In genomic region chr6:36545767-36546663, GRCh38 we compare ENCODE assay signal across 8 cellular contexts. TPM values are rescaled to one million over a fixed set of nuclear protein-coding genes. Genes with fewer than 3 reads are reported as not detected.
A peak's percentile ranks its signal among the peaks of the same experiment; 100 is the strongest.
DNase-seq lines count a peak whose midpoint lies in the region; ATAC-seq, FAIRE-seq and TF ChIP-seq lines count a peak whose summit lies in the region.

No MANE protein-coding gene starts in this region.

- peaks cover 62% of the 10 kb centered on the region for H3K79me2 ChIP-seq in OCI-LY7 (ENCODE audit: insufficient read depth, low read depth, low read length)
- peaks cover 57% of the 10 kb centered on the region for H3K79me2 ChIP-seq in K562 (ENCODE audit: control insufficient read depth, insufficient read depth, low read length)

- CTCF ChIA-PET in OCI-LY7 (lab: Charles Lee; ENCODE audit: unreplicated experiment): no interaction called here
- CTCF ChIA-PET in K562 (lab: Yijun Ruan, JAX; ENCODE audit: low intra/inter-chr PET ratio): no interaction called here

- FAIRE-seq in K562 (lab: Jason Lieb, UNC): peak; percentile 81

- no peak for TF ChIP-seq RAD21 in K562 (CRISPR knock-in tag; conservative IDR thresholded peaks at IDR 0.05 in 1 of 2, IDR thresholded peaks at IDR 0.05 in 1 of 2)

- peaks cover 55% of the 10 kb centered on the region for H3K4me1 ChIP-seq in OCI-LY7 (ENCODE audit: insufficient read depth, low read length, poor library complexity, severe bottlenecking)
- peaks cover 23 to 24% of the 10 kb centered on the region in 2 experiments for H3K4me1 ChIP-seq in K562 (replicated peaks in 1 of 2; ENCODE audit: control insufficient read depth in 2 of 2, insufficient read depth in 2 of 2, low read length in 2 of 2)

- H3K9me3 ChIP-seq in OCI-LY7 (ENCODE audit: low read length) (no peaks in the 10 kb centered on the region), K562 (replicated peaks; ENCODE audit: control insufficient read depth, insufficient read depth, low read depth, low read length) (no peaks in the 10 kb centered on the region), iPS-18c (ENCODE audit: control insufficient read depth, insufficient read depth, low read length) (peaks cover 2% of the 10 kb centered on the region)

- H3K9me1 ChIP-seq in K562 (ENCODE audit: control insufficient read depth, insufficient read depth, low read length): no peaks in the 10 kb centered on the region

- H3K36me3 ChIP-seq in OCI-LY7 (ENCODE audit: insufficient read depth, low read length): peaks cover 34% of the 10 kb centered on the region
- peaks cover 17% of the 10 kb centered on the region; the same call in 1 of the 3 replicates for H3K36me3 ChIP-seq in K562 (ENCODE audit: control insufficient read depth, insufficient read depth, low read length)

- TF ChIP-seq CTCF in OCI-LY7 (conservative IDR thresholded peaks at IDR 0.05; ENCODE audit: low read length) (no peak), K562 (IDR thresholded peaks at IDR 0.05 in 2 of 3, conservative IDR thresholded peaks at IDR 0.05 in 1 of 3; ENCODE audit: insufficient read depth in 2 of 3, low read depth in 1 of 3, low read length in 3 of 3) (no peak)

- WGBS in K562 (ENCODE audit: insufficient coverage, low coverage, missing lambda C conversion rate): 2% methylated on average over 13 of the region's 13 CpGs

- H3K9me2 ChIP-seq in OCI-LY7 (ENCODE audit: insufficient read depth, low read length): no peaks in the 10 kb centered on the region

- DNase-seq in activated CD4-positive, alpha-beta T cell treated with anti-CD3 and anti-CD28 coated beads for 1 hour: peak; percentile 12
- no peak for DNase-seq in activated CD4-positive, alpha-beta T cell treated with anti-CD3 and anti-CD28 coated beads, Interleukin-2, amount 50 U/mL, for 4 hours
- DNase-seq in OCI-LY7 (ENCODE audit: low spot score) (peak; percentile 47), K562 (ENCODE audit: extremely low read depth in 1 of 4, low spot score in 3 of 4) (peak in 3 of 4 experiments; percentile 29 to 51 (median 43)), AG20443 (ENCODE audit: low spot score) (no peak)

- H3K4me3 ChIP-seq in OCI-LY7 (ENCODE audit: low read depth, low read length, poor library complexity, severe bottlenecking) (peak overlapping the region; percentile 84), K562 (peak overlapping the region; percentile 92), iPS-18c (ENCODE audit: insufficient read depth, low read depth, low read length) (peak overlapping the region; percentile 99), skin epidermis (peak overlapping the region; percentile 57 to 90 (median 70))

- BruUV-seq in OCI-LY7 (replicated peaks; lab: Mats Ljungman, UMichigan) (TSS peak; percentile 72), K562 (replicated peaks; lab: Mats Ljungman, UMichigan) (TSS peak; percentile 62)

- H3K27ac ChIP-seq in OCI-LY7 (ENCODE audit: low read depth, low read length, poor library complexity, severe bottlenecking) (peak overlapping the region; percentile 78), K562 (ENCODE audit: extremely low read depth, low read depth, low read length) (peak overlapping the region; percentile 90), skin epidermis (peak overlapping the region; percentile 82 to 100 (median 96))

- POLR2A ChIA-PET in OCI-LY7 (lab: Charles Lee): interaction anchor here (0.5 to 1.2 kb wide), 9 partner anchors 9 to 100 kb away, joined by 3 to 6 read pairs (median 3); no protein-coding TSS in a partner anchor
- POLR2A ChIA-PET in K562 (lab: Yijun Ruan, JAX): interaction anchor here (0.7 to 4.3 kb wide), 7 partner anchors 10 to 624 kb away, joined by 3 to 24 read pairs (median 4); partner anchors contain the start of genes PIM1 and SRSF3

- TF ChIP-seq POLR2A in K562 (conservative IDR thresholded peaks at IDR 0.05): no peak

- H3K4me2 ChIP-seq in OCI-LY7 (ENCODE audit: low read length) (peak overlapping the region; percentile 90), K562 (ENCODE audit: insufficient read depth, low read length) (peak overlapping the region; percentile 95)

- no peaks in the 10 kb centered on the region for H3K27me3 ChIP-seq in K562 (ENCODE audit: control insufficient read depth in 2 of 2, insufficient read depth in 2 of 2, low read length in 2 of 2)

- H4K20me1 ChIP-seq in OCI-LY7 (ENCODE audit: insufficient read depth, low read length): peaks cover 13% of the 10 kb centered on the region; the same call in 1 of the 2 replicates
- 0 out of 2 replicates have a peak, but pooled peaks cover 9% of the 10 kb centered on the region for H4K20me1 ChIP-seq in K562 (replicated peaks; ENCODE audit: control insufficient read depth, insufficient read depth, low read length)

- intact Hi-C loops in OCI-LY7 (cut with micrococcal nuclease; ENCODE audit: unreplicated experiment) (loop anchor here (1.0 kb wide), 1 partner anchor 103 kb away; no protein-coding TSS in a partner anchor), K562 (cut with micrococcal nuclease) (loop anchor here (2.0 to 5.0 kb wide), 3 partner anchors 49 to 123 kb away; partner anchors contain the start of genes KCTD20, PXT1 and SRSF3)

- no peak overlapping the region; the same call in 1 of the 2 replicates for H2AFZ ChIP-seq in OCI-LY7 (ENCODE audit: low read length)
- peak overlapping the region; percentile 98 for H2AFZ ChIP-seq in K562 (ENCODE audit: low read depth, low read length)

- peak overlapping the region; percentile 90 to 99 for H3K9ac ChIP-seq in K562 (ENCODE audit: insufficient read depth in 1 of 2, low read depth in 2 of 2, low read length in 2 of 2)

- in situ Hi-C loops in K562 (cut with MboI): no loop called here

- peak; percentile 58 for ATAC-seq in K562
- no peak for ATAC-seq in GM21529 (IDR thresholded peaks at IDR 0.05; ENCODE audit: unreplicated experiment)

- TF ChIP-seq EP300 in K562 (IDR thresholded peaks at IDR 0.05; ENCODE audit: low read length): no peak

TF ChIP-seq in K562, 482 proteins besides CTCF, POLR2A, EP300 and RAD21 (continues in another document):
- TF ChIP-seq ZNF584 (CRISPR knock-in tag; IDR thresholded peaks at IDR 0.05; ENCODE audit: low read depth): no peak
- TF ChIP-seq, protein P1, sequence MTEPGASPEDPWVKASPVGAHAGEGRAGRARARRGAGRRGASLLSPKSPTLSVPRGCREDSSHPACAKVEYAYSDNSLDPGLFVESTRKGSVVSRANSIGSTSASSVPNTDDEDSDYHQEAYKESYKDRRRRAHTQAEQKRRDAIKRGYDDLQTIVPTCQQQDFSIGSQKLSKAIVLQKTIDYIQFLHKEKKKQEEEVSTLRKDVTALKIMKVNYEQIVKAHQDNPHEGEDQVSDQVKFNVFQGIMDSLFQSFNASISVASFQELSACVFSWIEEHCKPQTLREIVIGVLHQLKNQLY (CRISPR knock-in tag; conservative IDR thresholded peaks at IDR 0.05): no peak
- no peak for TF ChIP-seq EP400 (IDR thresholded peaks at IDR 0.05)
- peak; percentile 7; the same call in 1 of the 2 replicates for TF ChIP-seq TEAD4 (IDR thresholded peaks at IDR 0.05; ENCODE audit: low read length)
- TF ChIP-seq TEAD4 (CRISPR knock-in tag; IDR thresholded peaks at IDR 0.05; ENCODE audit: borderline replicate concordance): no peak

RNA-seq across cellular contexts. Expression of gene STK38, which starts 1.3 kb away (rescaled TPM):
- total RNA-seq in OCI-LY7 (2014; rRNA removed; shearing (Covaris generic)): 22.4 and 29.4 TPM in 2 replicates
- total RNA-seq in OCI-LY7 (2022): 42.5 and 46.5 TPM in 2 replicates
- 17.7 and 43.3 TPM in 2 replicates for total RNA-seq in K562 (2011; cell fraction: chromatin; rRNA removed; ENCODE audit: low replicate concordance)
- 9.7 and 11.1 TPM in 2 replicates for total RNA-seq in K562 (2011; cell fraction: nucleolus; rRNA removed)
- total RNA-seq in K562 (2011; cell fraction: nucleoplasm; rRNA removed): 15.0 and 17.3 TPM in 2 replicates
- 10.6 and 11.3 TPM in 2 replicates for total RNA-seq in K562 (2014; rRNA removed)
- total RNA-seq in K562 (2014; rRNA removed; fragmentation: Illumina TruSeq; extraction: Trizol): 21.3 and 22.3 TPM in 2 replicates
- 24.9 and 25.0 TPM in 2 replicates for total RNA-seq in K562 (2015; rRNA removed; fragmentation: Illumina TruSeq; extraction: Trizol)
- 18.0 and 19.5 TPM in 2 replicates for total RNA-seq in K562 (2021)
- polyA plus RNA-seq in K562 (2011; rRNA removed): 21.5 and 22.0 TPM in 2 replicates
- polyA plus RNA-seq in K562 (2011; cell fraction: cytosol; rRNA removed): 7.1 and 12.8 TPM in 2 replicates
- polyA plus RNA-seq in K562 (2011; cell fraction: nucleus; rRNA removed): 31.7 and 38.9 TPM in 2 replicates
- 18.3 and 18.4 TPM in 2 replicates for polyA plus RNA-seq in K562 (2012)
- polyA plus RNA-seq in K562 (2014; fragmentation: Illumina TruSeq; extraction: Trizol): 21.6 and 28.7 TPM in 2 replicates
- 1 to 10 TPM; 5.7 to 8.8 TPM for polyA plus RNA-seq in K562 (2014; fragmentation: Nextera tagmentation; extraction: Ambion mirVana)
- 17.3 and 20.8 TPM in 2 replicates for polyA plus RNA-seq in K562 (2014; rRNA removed)
- polyA minus RNA-seq in K562 (2011; rRNA and poly(A)+ RNA removed): 14.8 and 16.4 TPM in 2 replicates
- 5.0 and 6.4 TPM in 2 replicates for polyA minus RNA-seq in K562 (2011; cell fraction: cytosol; rRNA and poly(A)+ RNA removed)
- 7.7 and 14.3 TPM in 2 replicates for polyA minus RNA-seq in K562 (2011; cell fraction: nucleus; rRNA and poly(A)+ RNA removed)

RNA-seq across cellular contexts. Expression of gene SRSF3, which starts 48.1 kb away (rescaled TPM):
- 316 and 557 TPM in 2 replicates for total RNA-seq in OCI-LY7 (2014; rRNA removed; shearing (Covaris generic))
- 498 and 539 TPM in 2 replicates for total RNA-seq in OCI-LY7 (2022)
- total RNA-seq in K562 (2011; cell fraction: chromatin; rRNA removed; ENCODE audit: low replicate concordance): 228 and 415 TPM in 2 replicates
- 155 and 159 TPM in 2 replicates for total RNA-seq in K562 (2011; cell fraction: nucleolus; rRNA removed)
- total RNA-seq in K562 (2011; cell fraction: nucleoplasm; rRNA removed): 295 and 337 TPM in 2 replicates
- 251 and 341 TPM in 2 replicates for total RNA-seq in K562 (2014; rRNA removed)
- 537 and 645 TPM in 2 replicates for total RNA-seq in K562 (2014; rRNA removed; fragmentation: Illumina TruSeq; extraction: Trizol)
- 344 and 365 TPM in 2 replicates for total RNA-seq in K562 (2015; rRNA removed; fragmentation: Illumina TruSeq; extraction: Trizol)
- total RNA-seq in K562 (2021): 477 and 495 TPM in 2 replicates
- polyA plus RNA-seq in K562 (2011; rRNA removed): 333 and 518 TPM in 2 replicates
- 407 and 505 TPM in 2 replicates for polyA plus RNA-seq in K562 (2011; cell fraction: cytosol; rRNA removed)
- polyA plus RNA-seq in K562 (2011; cell fraction: nucleus; rRNA removed): 332 and 369 TPM in 2 replicates
- 333 and 367 TPM in 2 replicates for polyA plus RNA-seq in K562 (2012)
- polyA plus RNA-seq in K562 (2014; fragmentation: Illumina TruSeq; extraction: Trizol): 337 and 448 TPM in 2 replicates
- polyA plus RNA-seq in K562 (2014; fragmentation: Nextera tagmentation; extraction: Ambion mirVana): 1,000 to 10,000 TPM in 1 of 2 experiments, 100 to 1,000 TPM in 1; 955 to 1,200 TPM
- 534 and 652 TPM in 2 replicates for polyA plus RNA-seq in K562 (2014; rRNA removed)
- polyA minus RNA-seq in K562 (2011; rRNA and poly(A)+ RNA removed): 453 and 564 TPM in 2 replicates
- polyA minus RNA-seq in K562 (2011; cell fraction: cytosol; rRNA and poly(A)+ RNA removed): 130 and 151 TPM in 2 replicates
- 191 and 286 TPM in 2 replicates for polyA minus RNA-seq in K562 (2011; cell fraction: nucleus; rRNA and poly(A)+ RNA removed)

Comparison
In these comparisons a context has a peak if more than half of its experiments do, and no peak if none do; other contexts are left out.
1. DNase-seq: peak in activated CD4-positive, alpha-beta T cell treated with anti-CD3 and anti-CD28 coated beads for 1 hour (single experiment), OCI-LY7 (single experiment) and K562 (3 of 4); none in activated CD4-positive, alpha-beta T cell treated with anti-CD3 and anti-CD28 coated beads, Interleukin-2, amount 50 U/mL, for 4 hours (0 of 2) and AG20443 (single experiment).
2. Peak in every context shown above with its lines, with median percentiles within 50 percentile points of each other: H3K27ac ChIP-seq and H3K4me3 ChIP-seq.